11 cellular contexts compared by ENCODE assay signal in genomic region chr20:36855241-36855657, GRCh38. TPM values are rescaled to one million over a fixed set of nuclear protein-coding genes. Genes with fewer than 3 reads are reported as not detected.
DNase-seq lines count a peak whose midpoint lies in the region; ATAC-seq and TF ChIP-seq lines count a peak whose summit lies in the region.
"Had no signal": no experiment of that assay in that cellular context is flagged by ENCODE, and none has a peak within 500 bp of the region (broad histone marks: within the 10 kb centered on the region; RNA-seq: fewer than 3 reads in every experiment).

No MANE protein-coding gene starts in this region.

- intact Hi-C loops in esophagus muscularis mucosa (cut with DNase I) = no loop called here

- peaks cover 0 to 2% (median 0%) of the 10 kb centered on the region in 4 donors for H3K9me3 ChIP-seq in esophagus muscularis mucosa

- peaks cover 82 to 97% (median 91%) of the 10 kb centered on the region in 4 donors for H3K4me1 ChIP-seq in esophagus muscularis mucosa

- no peak for TF ChIP-seq CTCF in esophagus muscularis mucosa (IDR thresholded peaks at IDR 0.05)
- TF ChIP-seq CTCF in osteocyte (IDR thresholded peaks at IDR 0.05) = no peak

- H3K4me3 Mint-ChIP-seq in osteocyte (ENCODE audit: unreplicated experiment) = no peak overlapping the region
- H3K4me3 Mint-ChIP-seq: natural killer cell had no signal

- TF ChIP-seq EP300 in esophagus muscularis mucosa (IDR thresholded peaks at IDR 0.05) = no peak

- 59% methylated on average over 7 of the region's 7 CpGs for WGBS in esophagus muscularis mucosa

- DNase-seq in Ammon's horn (ENCODE audit: low spot score) (peak; percentile 12), NCI-H146 treated with DMSO at 0.1 percent for 48 hours (lab: John Stamatoyannopoulos, UW; ENCODE audit: unreplicated experiment) (peak; percentile 77), esophagus muscularis mucosa (ENCODE audit: extremely low spot score) (no peak), osteocyte (ENCODE audit: extremely low spot score, unreplicated experiment) (no peak), ureter (ENCODE audit: low spot score) (no peak)
- DNase-seq in central memory CD4-positive, alpha-beta T cell = no peak
- DNase-seq: natural killer cell, NCI-H1930, T1000 had no signal

- no peak for TF ChIP-seq POLR2A in esophagus muscularis mucosa (IDR thresholded peaks at IDR 0.05; ENCODE audit: low read depth)

- peaks cover 67% of the 10 kb centered on the region for H3K4me1 Mint-ChIP-seq in osteocyte (ENCODE audit: unreplicated experiment)

- H3K27me3 ChIP-seq in esophagus muscularis mucosa = no peaks in the 10 kb centered on the region

- no peak overlapping the region for H3K4me3 ChIP-seq in esophagus muscularis mucosa

- ATAC-seq in GM21360 (IDR thresholded peaks at IDR 0.05; ENCODE audit: unreplicated experiment) (no peak), HG02571 (IDR thresholded peaks at IDR 0.05; ENCODE audit: unreplicated experiment) (no peak)
- ATAC-seq: natural killer cell had no signal

- H3K36me3 Mint-ChIP-seq in osteocyte (ENCODE audit: unreplicated experiment) = peaks cover 10% of the 10 kb centered on the region
- H3K36me3 Mint-ChIP-seq: natural killer cell had no signal

- H3K27me3 Mint-ChIP-seq in osteocyte (ENCODE audit: unreplicated experiment) = no peaks in the 10 kb centered on the region

- peak overlapping the region; percentile 85 for H3K27ac Mint-ChIP-seq in osteocyte (ENCODE audit: unreplicated experiment)
- H3K27ac Mint-ChIP-seq: natural killer cell had no signal

- H3K36me3 ChIP-seq in esophagus muscularis mucosa = peaks cover 0 to 3% (median 0%) of the 10 kb centered on the region in 4 donors

- no peaks in the 10 kb centered on the region for H3K9me3 Mint-ChIP-seq in osteocyte (ENCODE audit: unreplicated experiment)
- H3K9me3 Mint-ChIP-seq: natural killer cell had no signal

- H3K27ac ChIP-seq in esophagus muscularis mucosa (replicated peaks in 1 of 4) = peak overlapping the region; percentile 90 to 96 (median 95)

RNA-seq across cellular contexts. Expression of gene TLDC2, which starts 20.7 kb away (rescaled TPM):
- total RNA-seq in esophagus muscularis mucosa (under 1 TPM in 3 of 4 donors, not detected in 1; 0.34 to 0.66 (median 0.42) TPM), osteocyte (0.26 TPM in 1 of 2 replicates, not detected in the other), ureter (0.36 TPM)

Comparison
In these comparisons a context has a peak if more than half of its experiments do, and no peak if none do; other contexts are left out.
1. DNase-seq: peak in Ammon's horn (single experiment) and NCI-H146 treated with DMSO at 0.1 percent for 48 hours (single experiment); none in esophagus muscularis mucosa (single experiment), osteocyte (single experiment), ureter (single experiment) and central memory CD4-positive, alpha-beta T cell (single experiment).